8 cellular contexts compared by ENCODE assay signal in genomic region chr4:98482847-98483806, GRCh38.
DNase-seq lines count a peak whose midpoint lies in the region; ATAC-seq, FAIRE-seq and TF ChIP-seq lines count a peak whose summit lies in the region.

No MANE protein-coding gene starts in this region.

- H3K27ac ChIP-seq in GM12878 (ENCODE audit: control insufficient read depth, insufficient read depth): no peak overlapping the region
- peak overlapping the region; percentile 1 to 79 (median 54) for H3K27ac ChIP-seq in stomach

- BruUV-seq in Calu3 (replicated peaks; lab: Mats Ljungman, UMichigan) (no TSS peak), GM12878 (replicated peaks; lab: Mats Ljungman, UMichigan) (no TSS peak)

- H3K27me3 ChIP-seq in GM12878 (replicated peaks in 1 of 2; ENCODE audit: control insufficient read depth in 2 of 2, insufficient read depth in 2 of 2, low read length in 1 of 2): no peaks in the 10 kb centered on the region
- no peaks in the 10 kb centered on the region for H3K27me3 ChIP-seq in stomach

- peak; percentile 81 for FAIRE-seq in GM12878 (lab: Jason Lieb, UNC)

- TF ChIP-seq CTCF in Calu3 (IDR thresholded peaks at IDR 0.05; ENCODE audit: unreplicated experiment) (no peak), GM12878 (IDR thresholded peaks at IDR 0.05 in 2 of 3, conservative IDR thresholded peaks at IDR 0.05 in 1 of 3; ENCODE audit: control insufficient read depth in 2 of 3, extremely low read depth in 1 of 3, insufficient read depth in 1 of 3, low read depth in 3 of 3, low read length in 3 of 3) (no peak), stomach (IDR thresholded peaks at IDR 0.05) (no peak)

- peaks cover 4% of the 10 kb centered on the region for H3K36me3 Mint-ChIP-seq in Calu3 (ENCODE audit: insufficient read depth, unreplicated experiment)

- H3K79me2 ChIP-seq in GM12878 (ENCODE audit: control insufficient read depth, insufficient read depth, low read length): no peaks in the 10 kb centered on the region

- POLR2A ChIA-PET in GM12878 (lab: Charles Lee): interaction anchor here (1.1 to 1.6 kb wide), 4 partner anchors 9 to 26 kb away, joined by 3 to 5 read pairs (median 3); no protein-coding TSS in a partner anchor

- TF ChIP-seq EP300 in GM12878 (IDR thresholded peaks at IDR 0.05; ENCODE audit: borderline replicate concordance in 1 of 2, control insufficient read depth in 1 of 2, low read depth in 2 of 2, low read length in 2 of 2): peak; percentile 70 to 91
- no peak for TF ChIP-seq EP300 in stomach (IDR thresholded peaks at IDR 0.05)

- TF ChIP-seq RAD21 in GM12878 (IDR thresholded peaks at IDR 0.05; ENCODE audit: insufficient read depth, low read depth, low read length): no peak

- H3K27me3 Mint-ChIP-seq in Calu3 (ENCODE audit: unreplicated experiment): no peaks in the 10 kb centered on the region

- H3K4me1 ChIP-seq in GM12878 (ENCODE audit: control insufficient read depth, insufficient read depth, low read length) (peaks cover 9% of the 10 kb centered on the region), stomach (peaks cover 0 to 24% (median 10%) of the 10 kb centered on the region in 4 donors)

- no peaks in the 10 kb centered on the region for H3K9me3 Mint-ChIP-seq in Calu3 (ENCODE audit: low read depth, unreplicated experiment)

- 16% methylated on average over 10 of the region's 10 CpGs for WGBS in GM12878 (ENCODE audit: insufficient coverage, insufficient replicate concordance, low lambda C conversion rate, missing lambda C conversion rate)
- 67 to 87% (median 76%) methylated on average over 10 of the region's 10 CpGs for WGBS in stomach, 5 donors

- no peaks in the 10 kb centered on the region for H3K9me3 ChIP-seq in GM12878 (replicated peaks; ENCODE audit: control insufficient read depth, insufficient read depth, low read length)
- H3K9me3 ChIP-seq in stomach: no peaks in the 10 kb centered on the region

- H3K4me3 Mint-ChIP-seq in Calu3 (ENCODE audit: low read depth, unreplicated experiment): peak overlapping the region; percentile 34

- peak overlapping the region; percentile 51 for H3K4me2 ChIP-seq in GM12878 (ENCODE audit: control insufficient read depth, insufficient read depth)

- in situ Hi-C loops in GM12878 (cut with MboI): no loop called here

- RAD21 ChIA-PET in GM12878 (lab: Charles Lee; ENCODE audit: unreplicated experiment): interaction anchor here (0.7 to 2.7 kb wide), 12 partner anchors 12 to 573 kb away, joined by 3 to 10 read pairs (median 3); partner anchors contain the start of genes METAP1, RAP1GDS1 and TSPAN5

- H3K9ac ChIP-seq in GM12878 (ENCODE audit: control insufficient read depth, insufficient read depth, low read length): no peak overlapping the region

- TF ChIP-seq POLR2A in GM12878 (IDR thresholded peaks at IDR 0.05; ENCODE audit: low read depth, low read length) (no peak), stomach (IDR thresholded peaks at IDR 0.05) (no peak)

- peak overlapping the region; percentile 64 for H2AFZ ChIP-seq in GM12878 (ENCODE audit: control insufficient read depth, low read depth, low read length)

- peak; percentile 94 for ATAC-seq in GM21447 (IDR thresholded peaks at IDR 0.05; ENCODE audit: unreplicated experiment)
- ATAC-seq in GM12878: peak; percentile 90

- CTCF ChIA-PET in Calu3 (lab: Charles Lee) (no interaction called here), GM12878 (lab: Yijun Ruan, JAX) (interaction anchor here (0.7 to 4.0 kb wide), 9 partner anchors 12 to 922 kb away, joined by 3 to 25 read pairs (median 4); partner anchors contain the start of gene METAP1)

- peak overlapping the region; percentile 71 for H3K27ac Mint-ChIP-seq in Calu3 (ENCODE audit: unreplicated experiment)

- H3K4me1 Mint-ChIP-seq in Calu3 (ENCODE audit: low read depth, unreplicated experiment): peaks cover 59% of the 10 kb centered on the region

- no peak overlapping the region; the same call in 1 of the 2 replicates for H3K4me3 ChIP-seq in GM12878
- no peak overlapping the region for H3K4me3 ChIP-seq in stomach

- DNase-seq in Calu3: no peak
- DNase-seq in HPDE6-E6E7 (ENCODE audit: extremely low spot score): peak; percentile 38
- DNase-seq in GM12878 (ENCODE audit: low read depth, low spot score): peak; percentile 56
- DNase-seq in stomach: no peak
- DNase-seq in hepatic stellate cell (ENCODE audit: low spot score): no peak
- DNase-seq in Ammon's horn (ENCODE audit: low spot score): no peak
- DNase-seq in NCI-H1417 treated with DMSO at 0.1 percent for 48 hours (lab: John Stamatoyannopoulos, UW): no peak

- SMC1A ChIA-PET in GM12878 (lab: Charles Lee; ENCODE audit: uncharacterized antibody, unreplicated experiment): interaction anchor here (0.7 to 4.7 kb wide), 23 partner anchors 9 to 179 kb away, joined by 3 to 37 read pairs (median 4); no protein-coding TSS in a partner anchor

- no peaks in the 10 kb centered on the region for H3K36me3 ChIP-seq in GM12878 (ENCODE audit: control insufficient read depth in 2 of 2, insufficient read depth in 2 of 2, low read length in 1 of 2)
- H3K36me3 ChIP-seq in stomach: peaks cover 0 to 4% (median 0%) of the 10 kb centered on the region in 4 donors

- H4K20me1 ChIP-seq in GM12878 (ENCODE audit: control insufficient read depth, insufficient read depth): no peaks in the 10 kb centered on the region

- intact Hi-C loops in Calu3 (cut with micrococcal nuclease; ENCODE audit: unreplicated experiment) (no loop called here), GM12878 (cut with micrococcal nuclease; ENCODE audit: unreplicated experiment) (loop anchor here (5.0 kb wide), 2 partner anchors 119 to 179 kb away; no protein-coding TSS in a partner anchor), stomach (cut with DNase I; ENCODE audit: low total_unique reads) (no loop called here)

TF ChIP-seq in GM12878, 131 proteins besides CTCF, POLR2A, EP300 and RAD21 (continues in another document):
- TF ChIP-seq ASH2L (IDR thresholded peaks at IDR 0.05; ENCODE audit: borderline replicate concordance, low read depth): no peak
- peak; percentile 48; the same call in 1 of the 2 replicates for TF ChIP-seq ZBED1 (IDR thresholded peaks at IDR 0.05; ENCODE audit: borderline replicate concordance)
- TF ChIP-seq, protein P1, sequence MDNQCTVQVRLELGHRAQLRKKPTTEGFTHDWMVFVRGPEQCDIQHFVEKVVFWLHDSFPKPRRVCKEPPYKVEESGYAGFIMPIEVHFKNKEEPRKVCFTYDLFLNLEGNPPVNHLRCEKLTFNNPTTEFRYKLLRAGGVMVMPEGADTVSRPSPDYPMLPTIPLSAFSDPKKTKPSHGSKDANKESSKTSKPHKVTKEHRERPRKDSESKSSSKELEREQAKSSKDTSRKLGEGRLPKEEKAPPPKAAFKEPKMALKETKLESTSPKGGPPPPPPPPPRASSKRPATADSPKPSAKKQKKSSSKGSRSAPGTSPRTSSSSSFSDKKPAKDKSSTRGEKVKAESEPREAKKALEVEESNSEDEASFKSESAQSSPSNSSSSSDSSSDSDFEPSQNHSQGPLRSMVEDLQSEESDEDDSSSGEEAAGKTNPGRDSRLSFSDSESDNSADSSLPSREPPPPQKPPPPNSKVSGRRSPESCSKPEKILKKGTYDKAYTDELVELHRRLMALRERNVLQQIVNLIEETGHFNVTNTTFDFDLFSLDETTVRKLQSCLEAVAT (IDR thresholded peaks at IDR 0.05): 0 out of 2 replicates have a peak, but pooled peaks have one; percentile 18
- peak; percentile 77; the same call in 1 of the 2 replicates for TF ChIP-seq BCL11A (IDR thresholded peaks at IDR 0.05; ENCODE audit: low read depth, low read length)
- TF ChIP-seq CBFB (IDR thresholded peaks at IDR 0.05; ENCODE audit: low read depth): no peak
- TF ChIP-seq ZNF24 (IDR thresholded peaks at IDR 0.05): no peak
- no peak for TF ChIP-seq FOS (IDR thresholded peaks at IDR 0.05; ENCODE audit: borderline replicate concordance, extremely low read depth, insufficient read length)
- TF ChIP-seq KAT2A (conservative IDR thresholded peaks at IDR 0.05; ENCODE audit: control insufficient read depth, low read depth, low read length): no peak
- peak; percentile 53 for TF ChIP-seq BACH1 (IDR thresholded peaks at IDR 0.05; ENCODE audit: borderline replicate concordance)
- no peak for TF ChIP-seq CHD4 (IDR thresholded peaks at IDR 0.05)
- peak; percentile 56 for TF ChIP-seq SP1 (IDR thresholded peaks at IDR 0.05; ENCODE audit: low read depth, low read length)
- peak in 1 of 2 experiments; percentile 45; a peak in 1 of 3 replicates for TF ChIP-seq EGR1 (IDR thresholded peaks at IDR 0.05; ENCODE audit: borderline replicate concordance in 1 of 2, low read depth in 2 of 2, low read length in 2 of 2)
- no peak for TF ChIP-seq NFXL1 (IDR thresholded peaks at IDR 0.05; ENCODE audit: borderline replicate concordance)
- peak; percentile 62; the same call in 1 of the 2 replicates for TF ChIP-seq TCF7 (IDR thresholded peaks at IDR 0.05; ENCODE audit: borderline replicate concordance)
- TF ChIP-seq BHLHE40 (IDR thresholded peaks at IDR 0.05; ENCODE audit: borderline replicate concordance in 1 of 2, low read depth in 2 of 2, low read length in 1 of 2): 0 out of 4 replicates have a peak, but pooled peaks of 1 of the 2 experiments have one; percentile 19
- TF ChIP-seq CREB1 (IDR thresholded peaks at IDR 0.05; ENCODE audit: low read depth): no peak
- TF ChIP-seq POU2F2 (IDR thresholded peaks at IDR 0.05; ENCODE audit: borderline replicate concordance, low read depth, low read length): 0 out of 3 replicates have a peak, but pooled peaks have one; percentile 14
- peak; percentile 57; the same call in 1 of the 2 replicates for TF ChIP-seq ATF7 (IDR thresholded peaks at IDR 0.05; ENCODE audit: low read depth)
- peak; percentile 86 for TF ChIP-seq EED (IDR thresholded peaks at IDR 0.05; ENCODE audit: low read depth)
- TF ChIP-seq NKRF (conservative IDR thresholded peaks at IDR 0.05): 0 out of 2 replicates have a peak, but pooled peaks have one; percentile 45
- peak; percentile 80 for TF ChIP-seq MTA2 (IDR thresholded peaks at IDR 0.05; ENCODE audit: low read depth)

Comparison
In these comparisons a context has a peak if more than half of its experiments do, and no peak if none do; other contexts are left out.
1. DNase-seq: peak in HPDE6-E6E7 (single experiment) and GM12878 (single experiment); none in Calu3 (single experiment), stomach (single experiment), hepatic stellate cell (single experiment), Ammon's horn (single experiment) and NCI-H1417 treated with DMSO at 0.1 percent for 48 hours (single experiment).